21 cellular contexts compared by ENCODE assay signal in genomic region chr17:77685881-77686486, GRCh38.
"Had no signal": no experiment of that assay in that cellular context is flagged by ENCODE, and none has a peak within 500 bp of the region (broad histone marks: within the 10 kb centered on the region; RNA-seq: fewer than 3 reads in every experiment).

No MANE protein-coding gene starts in this region.

- DNase-seq: dermis blood vessel endothelial cell; effector memory CD4-positive, alpha-beta T cell; foreskin keratinocyte; glutamatergic neuron; heart right ventricle; hippocampal formation; immature natural killer cell; natural killer cell; stimulated activated CD4-positive, alpha-beta T cell treated with anti-CD3 and anti-CD28 coated beads, Interleukin-2, amount 100 ng/mL, for 24 hours; stimulated activated CD4-positive, alpha-beta T cell treated with anti-CD3 and anti-CD28 coated beads, Interleukin-4, amount 100 ng/mL, for 24 hours; stimulated activated naive CD4-positive, alpha-beta T cell treated with Interleukin-2 at 50 U/mL for 16 hours; stomach; thyroid gland; trophoblast cell had no signal

- H3K4me1 ChIP-seq: foreskin keratinocyte, parathyroid adenoma had no signal

- H2AFZ ChIP-seq: parathyroid adenoma had no signal

- ATAC-seq: foreskin keratinocyte; gastroesophageal sphincter; heart right ventricle; natural killer cell; sciatic nerve; stimulated activated effector memory CD8-positive, alpha-beta T cell treated with anti-CD3 and anti-CD28 coated beads, Interleukin-12 subunit alpha, Interleukin-12 subunit beta, amount 100 ng/mL, for 72 hours had no signal

- H3K9ac ChIP-seq: parathyroid adenoma had no signal

- H3K27ac ChIP-seq: coronary artery, esophagus muscularis mucosa, foreskin keratinocyte, gastroesophageal sphincter, heart right ventricle, parathyroid adenoma, stomach, thyroid gland had no signal

- H3K79me2 ChIP-seq: parathyroid adenoma had no signal

- H3K4me3 ChIP-seq: coronary artery, esophagus muscularis mucosa, gastroesophageal sphincter, heart right ventricle, lung, stomach, thyroid gland had no signal

- H3K9me3 ChIP-seq: esophagus muscularis mucosa, gastroesophageal sphincter, heart right ventricle, stomach, thyroid gland had no signal

- H3K36me3 ChIP-seq: esophagus muscularis mucosa, gastroesophageal sphincter, heart right ventricle, stomach, thyroid gland had no signal

- H3K27me3 ChIP-seq: esophagus muscularis mucosa, gastroesophageal sphincter, thyroid gland had no signal
